Comparison of ENCODE assay signal across 8 cellular contexts in the genomic region with DNA sequence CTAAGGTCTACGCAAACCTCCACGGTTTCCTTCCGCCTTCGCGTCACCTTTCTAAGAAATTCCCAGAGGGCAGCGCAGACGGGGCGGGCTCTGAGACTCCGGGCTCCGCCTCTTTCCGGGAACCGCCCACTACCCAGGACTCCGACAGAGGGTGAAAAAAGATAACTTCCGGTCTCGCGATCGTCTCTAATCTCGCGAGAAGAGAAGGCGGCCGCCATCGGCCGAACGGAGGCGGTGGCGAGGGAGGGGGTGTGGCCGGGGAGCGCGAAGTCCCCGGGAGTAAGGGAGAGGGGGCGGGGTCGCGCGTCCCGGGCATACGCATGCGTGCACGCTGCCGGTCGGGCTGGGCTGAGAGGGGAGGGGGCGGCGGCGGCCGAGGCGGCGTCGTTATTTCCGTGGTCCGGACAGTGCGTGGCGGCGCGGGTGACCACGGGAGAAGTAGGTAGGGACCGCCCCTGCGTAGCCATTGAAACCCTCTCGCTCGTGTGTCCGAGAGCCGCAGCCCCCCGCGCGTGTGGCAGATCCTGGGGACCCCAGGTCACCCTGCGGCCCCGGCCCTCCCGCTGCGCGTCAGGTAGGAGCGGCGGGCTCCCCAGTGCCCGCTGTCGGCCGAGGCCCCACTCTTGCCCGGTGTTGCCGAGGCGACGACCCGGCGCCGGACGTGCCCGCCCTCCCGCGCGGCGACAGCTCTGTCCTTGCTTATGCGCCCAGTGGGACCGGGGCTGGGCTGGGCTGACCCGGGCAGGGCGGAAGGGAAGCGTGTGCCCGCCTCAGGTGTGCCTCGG. TPM values are rescaled to one million over a fixed set of nuclear protein-coding genes. Genes with fewer than 3 reads are reported as not detected.
DNase-seq lines count a peak whose midpoint lies in the region; ATAC-seq and TF ChIP-seq lines count a peak whose summit lies in the region.

TSS of gene NAA35 (plus strand) at position 315 of the 785 bp plus-strand sequence. CDS start 1,014 bp downstream, outside the sequence.

- DNase-seq in DMS114 treated with DMSO at 0.1 percent for 48 hours (lab: John Stamatoyannopoulos, UW; ENCODE audit: unreplicated experiment) (peak; percentile 91), PC-9 (peak; percentile 91 to 100), epithelial cell of prostate (ENCODE audit: low read depth, low spot score) (peak; percentile 87), mucosa of gallbladder (ENCODE audit: low spot score) (peak; percentile 100)
- DNase-seq in Jurkat, Clone E6-1 (ENCODE audit: low read depth, low spot score) = peak; percentile 97
- DNase-seq in activated T-cell treated with anti-CD3 and anti-CD28 coated beads, Interleukin-2, amount 50 U/mL, for 1 hour = peak; percentile 99
- peak; percentile 97 to 99 for DNase-seq in stimulated activated CD8-positive, alpha-beta memory T cell treated with anti-CD3 and anti-CD28 coated beads, Interleukin-4, amount 100 ng/mL, for 4 hours (ENCODE audit: low read depth in 2 of 2, low spot score in 1 of 2)

- BruUV-seq in PC-9 (replicated peaks; lab: Mats Ljungman, UMichigan) = no TSS peak

- intact Hi-C loops in PC-9 (cut with micrococcal nuclease; ENCODE audit: unreplicated experiment) = loop anchor here (2.0 kb wide), 1 partner anchor 342 kb away; the partner anchor contains the start of gene ISCA1

- H3K4me3 ChIP-seq in Jurkat, Clone E6-1 (ENCODE audit: low read length) = peak within 1 kb of the TSS; percentile 84
- H3K4me3 ChIP-seq in PC-9 = peak within 1 kb of the TSS; percentile 99

- POLR2A ChIA-PET in PC-9 (lab: Charles Lee; ENCODE audit: unreplicated experiment) = no interaction called here

- H3K79me2 ChIP-seq in PC-9 (ENCODE audit: low read depth) = peaks cover 49% of the 10 kb centered on the region

- H3K9me3 ChIP-seq in PC-9 (ENCODE audit: insufficient read depth, low read depth) = no peaks in the 10 kb centered on the region

- no peaks in the 10 kb centered on the region for H3K27me3 ChIP-seq in PC-9 (ENCODE audit: insufficient read depth, low read depth)

- H2AFZ ChIP-seq in PC-9 = peak within 1 kb of the TSS; percentile 90

- peak; percentile 88 for ATAC-seq in GM21619 (IDR thresholded peaks at IDR 0.05; ENCODE audit: unreplicated experiment)

- H3K9me2 ChIP-seq in PC-9 (ENCODE audit: insufficient read depth) = no peaks in the 10 kb centered on the region

- H3K27ac ChIP-seq in PC-9 (peak within 1 kb of the TSS; percentile 77), epithelial cell of prostate (peak within 1 kb of the TSS; percentile 87)

- no peak for TF ChIP-seq CTCF in PC-9 (conservative IDR thresholded peaks at IDR 0.05)

- H4K20me1 ChIP-seq in PC-9 (ENCODE audit: insufficient read depth) = 0 out of 2 replicates have a peak, but pooled peaks cover 10% of the 10 kb centered on the region

- no peaks in the 10 kb centered on the region for H3F3A ChIP-seq in PC-9 (ENCODE audit: insufficient read depth, low read depth)

- peaks cover 21% of the 10 kb centered on the region for H3K36me3 ChIP-seq in PC-9 (ENCODE audit: low read depth)

- CTCF ChIA-PET in PC-9 (lab: Charles Lee) = no interaction called here

- H3K4me1 ChIP-seq in PC-9 (replicated peaks; ENCODE audit: insufficient read depth) = peaks cover 12% of the 10 kb centered on the region

- peak within 1 kb of the TSS; percentile 100 for H3K4me2 ChIP-seq in PC-9

RNA-seq across cellular contexts. Expression of gene NAA35, which starts in this region (rescaled TPM):
- polyA plus RNA-seq in Jurkat, Clone E6-1 (2012; ENCODE audit: insufficient read depth, insufficient read length) = 23.3 TPM
- total RNA-seq in PC-9 (2021) = 33.3 and 33.6 TPM in 2 replicates
- total RNA-seq in mucosa of gallbladder = 19.1 TPM

Comparison
In these comparisons a context has a peak if more than half of its experiments do, and no peak if none do; other contexts are left out.
1. Peak in every context shown above with its lines: DNase-seq, ATAC-seq, H3K4me3 ChIP-seq and H3K27ac ChIP-seq.